In the genomic region with DNA sequence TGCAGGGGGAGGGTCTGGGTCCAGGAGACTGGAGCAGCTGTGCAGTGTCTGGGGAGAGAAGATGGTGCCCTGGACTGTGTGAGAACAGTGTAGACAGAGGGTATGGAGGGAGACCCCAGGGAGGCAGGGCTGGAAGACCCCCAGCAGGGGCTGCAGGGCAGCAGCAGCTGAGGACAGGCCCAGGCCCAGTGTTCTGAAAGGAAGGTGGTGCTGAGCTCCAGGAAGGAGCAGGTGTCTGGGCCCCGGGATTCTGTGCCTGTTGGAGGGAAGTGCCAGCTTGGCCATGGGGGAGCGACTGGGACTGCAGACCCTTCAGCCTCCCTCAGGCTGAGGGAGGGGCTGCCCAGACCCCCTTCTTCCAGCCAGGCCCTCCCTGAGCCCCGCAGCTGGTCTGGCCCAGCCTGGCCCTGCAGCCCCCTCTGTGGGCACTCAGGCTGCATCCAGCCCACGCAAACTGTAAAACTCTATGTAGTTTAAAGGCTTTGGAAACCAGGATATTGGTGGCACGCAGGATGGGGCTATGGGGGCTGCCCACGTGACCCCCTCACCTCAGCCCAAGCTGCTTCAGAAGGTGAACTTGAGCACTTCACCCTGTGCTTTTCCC, we compare ENCODE assay signal across 7 cellular contexts.
DNase-seq lines count a peak whose midpoint lies in the region; ATAC-seq, FAIRE-seq and TF ChIP-seq lines count a peak whose summit lies in the region.
"Not testable (repeated sequence)": the region's sequence is repeated elsewhere in the genome, so short reads cannot be mapped to it uniquely, and the experiment has no call there.

No MANE protein-coding gene starts in this region.

- H4K20me1 ChIP-seq in H9 (ENCODE audit: control insufficient read depth, insufficient read depth, insufficient read length), result not testable (repeated sequence)

- not testable (repeated sequence) for H3K56ac ChIP-seq in H9 (ENCODE audit: insufficient read length, low read depth, low read length)

- not testable (repeated sequence) for H2BK15ac ChIP-seq in H9 (ENCODE audit: low read depth, low read length)

- peak; percentile 9 for FAIRE-seq in urothelium cell line (lab: Jason Lieb, UNC)

- H3K9me3 ChIP-seq in H9 (ENCODE audit: control insufficient read depth, low read depth, low read length); esophagus muscularis mucosa; lung (ENCODE audit: control insufficient read depth in 2 of 2, insufficient read depth in 1 of 2, low read length in 1 of 2): not testable (repeated sequence)

- not testable (repeated sequence) for H3K23ac ChIP-seq in H9 (ENCODE audit: insufficient read length, low read depth, low read length)

- H3K4ac ChIP-seq in H9 (ENCODE audit: low read depth, low read length), result not testable (repeated sequence)

- H3K79me1 ChIP-seq in H9 (ENCODE audit: insufficient read depth, low read depth, low read length, poor library complexity, severe bottlenecking), result not testable (repeated sequence)

- ATAC-seq in activated CD8-positive, alpha-beta memory T cell treated with anti-CD3 and anti-CD28 coated beads, Interleukin-2, amount 10 ng/mL, durations not matched to agents 7 days and 5 days; lung (ENCODE audit: insufficient read depth, low FRiP score): not testable (repeated sequence)

- not testable (repeated sequence) for H3K4me1 Mint-ChIP-seq in H9; activated CD8-positive, alpha-beta memory T cell treated with anti-CD3 and anti-CD28 coated beads, Interleukin-2, amount 10 ng/mL, durations not matched to agents 7 days and 5 days

- not testable (repeated sequence) for H4K91ac ChIP-seq in H9 (ENCODE audit: insufficient read length, low read depth, low read length)

- not testable (repeated sequence) for H2BK5ac ChIP-seq in H9 (ENCODE audit: insufficient read length, low read length)

- not testable (repeated sequence) for H3K4me1 ChIP-seq in H9 (ENCODE audit: insufficient read depth, low read length); esophagus muscularis mucosa; lung (ENCODE audit: control insufficient read depth in 2 of 2, insufficient read depth in 2 of 2, low read length in 2 of 2)

- not testable (repeated sequence) for H3K23me2 ChIP-seq in H9 (ENCODE audit: insufficient read length, low read depth, low read length, poor library complexity, severe bottlenecking)

- TF ChIP-seq POLR2A in esophagus muscularis mucosa (IDR thresholded peaks at IDR 0.05; ENCODE audit: low read depth), result not testable (repeated sequence)

- not testable (repeated sequence) for H3K4me3 Mint-ChIP-seq in H9; activated CD8-positive, alpha-beta memory T cell treated with anti-CD3 and anti-CD28 coated beads, Interleukin-2, amount 10 ng/mL, durations not matched to agents 7 days and 5 days

- no CpG with 5 or more reads among the region's 6 CpGs for whole genome bisulfite sequencing in H9 (ENCODE audit: extremely low coverage, insufficient read length, low lambda C conversion rate)
- 83% methylated on average over 3 of the region's 6 CpGs for WGBS in esophagus muscularis mucosa
- WGBS in lung, 2 donors, result 70 to 72% methylated on average over 6 of the region's 6 CpGs

- not testable (repeated sequence) for H3K79me2 ChIP-seq in H9 (ENCODE audit: insufficient read depth, low read length)

- not testable (repeated sequence) for H2AK5ac ChIP-seq in H9 (ENCODE audit: insufficient read length, low read length)

- not testable (repeated sequence) for H3K36me3 Mint-ChIP-seq in H9 (ENCODE audit: insufficient read depth in 1 of 3, low read depth in 3 of 3); activated CD8-positive, alpha-beta memory T cell treated with anti-CD3 and anti-CD28 coated beads, Interleukin-2, amount 10 ng/mL, durations not matched to agents 7 days and 5 days

- CTCF ChIA-PET in activated CD8-positive, alpha-beta memory T cell treated with anti-CD3 and anti-CD28 coated beads, Interleukin-2, amount 10 ng/mL, durations not matched to agents 7 days and 5 days (lab: Charles Lee), result not testable (repeated sequence)

- H3K27ac Mint-ChIP-seq in H9; activated CD8-positive, alpha-beta memory T cell treated with anti-CD3 and anti-CD28 coated beads, Interleukin-2, amount 10 ng/mL, durations not matched to agents 7 days and 5 days: not testable (repeated sequence)

- not testable (repeated sequence) for H2BK20ac ChIP-seq in H9 (ENCODE audit: low read depth, low read length, poor library complexity, severe bottlenecking)

- H3K14ac ChIP-seq in H9 (ENCODE audit: insufficient read depth, low read length), result not testable (repeated sequence)

- not testable (repeated sequence) for H3K9me3 Mint-ChIP-seq in H9; activated CD8-positive, alpha-beta memory T cell treated with anti-CD3 and anti-CD28 coated beads, Interleukin-2, amount 10 ng/mL, durations not matched to agents 7 days and 5 days (ENCODE audit: low read depth)

- H3K27me3 Mint-ChIP-seq in H9 (ENCODE audit: low read depth), result not testable (repeated sequence)
- H3K27me3 Mint-ChIP-seq in activated CD8-positive, alpha-beta memory T cell treated with anti-CD3 and anti-CD28 coated beads, Interleukin-2, amount 10 ng/mL, durations not matched to agents 7 days and 5 days, result peaks cover 12% of the 10 kb centered on the region

- H3T11ph ChIP-seq in H9 (ENCODE audit: low read length), result not testable (repeated sequence)

- not testable (repeated sequence) for H3K36me3 ChIP-seq in esophagus muscularis mucosa; lung (ENCODE audit: control insufficient read depth in 2 of 2, insufficient read depth in 2 of 2, low read length in 2 of 2)

- not testable (repeated sequence) for H2AFZ ChIP-seq in H9 (ENCODE audit: low read length)

- H3K27ac ChIP-seq in H9 (ENCODE audit: insufficient read length, low read depth, low read length); esophagus muscularis mucosa (replicated peaks in 1 of 4); lung (ENCODE audit: low read depth in 1 of 2, low read length in 1 of 2): not testable (repeated sequence)

- H2BK12ac ChIP-seq in H9 (ENCODE audit: insufficient read length, low read depth, low read length), result not testable (repeated sequence)

- not testable (repeated sequence) for H3K4me3 ChIP-seq in esophagus muscularis mucosa, lung

- not testable (repeated sequence) for H3K27me3 ChIP-seq in H9 (ENCODE audit: insufficient read depth, low read length); lung (ENCODE audit: control insufficient read depth, insufficient read depth)
- H3K27me3 ChIP-seq in esophagus muscularis mucosa, result peaks cover 0 to 51% (median 0%) of the 10 kb centered on the region in 4 donors

- not testable (repeated sequence) for H2BK120ac ChIP-seq in H9 (ENCODE audit: low read depth, low read length, poor library complexity, severe bottlenecking)

- H3K4me2 ChIP-seq in H9 (ENCODE audit: insufficient read depth, insufficient read length, low read length), result not testable (repeated sequence)

- DNase-seq in H9 (peak; percentile 8), ecto neural progenitor cell (ENCODE audit: low spot score) (peak; percentile 29), esophagus muscularis mucosa (ENCODE audit: extremely low spot score) (peak; percentile 66), lung (ENCODE audit: low spot score) (peak; percentile 14), posterior vena cava (ENCODE audit: low spot score) (peak; percentile 58)
- peak; percentile 4 for DNase-seq in activated CD8-positive, alpha-beta memory T cell treated with anti-CD3 and anti-CD28 coated beads, Interleukin-2, amount 10 ng/mL, durations not matched to agents 7 days and 5 days
- not testable (repeated sequence) for DNase-seq in urothelium cell line (ENCODE audit: low spot score)

- not testable (repeated sequence) for TF ChIP-seq EP300 in esophagus muscularis mucosa (IDR thresholded peaks at IDR 0.05)

- H4K5ac ChIP-seq in H9 (ENCODE audit: insufficient read length, low read depth, low read length), result not testable (repeated sequence)

- intact Hi-C loops in esophagus muscularis mucosa (cut with DNase I); posterior vena cava (cut with DNase I): not testable (repeated sequence)

- not testable (repeated sequence) for H4K8ac ChIP-seq in H9 (replicated peaks; ENCODE audit: insufficient read length, low read depth, low read length)

- TF ChIP-seq CTCF in H9 (conservative IDR thresholded peaks at IDR 0.05); esophagus muscularis mucosa (IDR thresholded peaks at IDR 0.05); lung (IDR thresholded peaks at IDR 0.05; ENCODE audit: control extremely low read depth, extremely low read depth): not testable (repeated sequence)

- H3K18ac ChIP-seq in H9 (ENCODE audit: insufficient read length, low read depth, low read length), result not testable (repeated sequence)

- not testable (repeated sequence) for H3K9ac ChIP-seq in H9 (ENCODE audit: extremely low read depth, insufficient read length, low read length)
